ENCODE assay signal across 1 cellular context in the genomic region with DNA sequence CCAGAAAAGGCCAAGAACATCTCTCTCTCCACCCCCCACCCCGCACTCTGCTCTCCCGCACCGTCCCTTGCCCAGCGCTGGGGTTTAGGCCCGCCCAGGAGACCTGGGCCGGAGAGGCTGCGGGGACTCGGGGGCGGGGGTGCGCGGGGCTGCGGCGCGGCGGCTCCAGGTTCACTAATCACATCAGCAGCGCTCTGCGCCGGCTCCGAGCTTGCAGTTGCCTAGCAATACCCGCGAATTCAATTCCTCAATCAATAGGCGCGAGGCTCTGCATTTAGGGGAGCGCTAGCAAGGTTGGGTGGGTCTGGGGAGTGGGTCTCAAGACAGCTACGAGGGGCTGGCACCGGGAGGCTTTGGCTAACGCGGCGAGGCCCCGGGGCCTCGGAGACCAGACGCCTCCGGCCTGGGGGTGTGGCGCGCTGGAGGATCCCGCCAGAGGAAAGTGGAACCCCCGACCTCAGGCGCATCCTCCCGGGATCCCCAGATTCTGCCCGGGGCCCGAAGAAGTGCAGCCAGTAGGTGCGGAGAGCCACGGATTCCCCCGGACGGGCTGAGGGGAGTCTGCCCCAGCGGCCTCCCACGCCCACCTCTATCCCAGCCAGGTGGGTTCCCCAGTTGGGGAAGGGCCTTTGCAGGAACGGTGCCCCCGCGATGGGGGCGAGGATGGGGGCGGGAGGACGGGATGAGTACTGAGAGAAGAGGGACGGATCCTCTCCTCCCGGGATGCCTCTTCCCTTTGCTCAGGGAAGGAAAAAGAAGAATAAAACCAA.
TF ChIP-seq lines count a peak whose summit lies in the region.

No MANE protein-coding gene starts in this region.

TF ChIP-seq in HepG2, 621 proteins besides CTCF, POLR2A, EP300 and RAD21 (continued from another document):
- no peak for TF ChIP-seq ZFAT (CRISPR knock-in tag; conservative IDR thresholded peaks at IDR 0.05)
- no peak for TF ChIP-seq ZNF687 (CRISPR knock-in tag; IDR thresholded peaks at IDR 0.05)
- TF ChIP-seq, protein P1, sequence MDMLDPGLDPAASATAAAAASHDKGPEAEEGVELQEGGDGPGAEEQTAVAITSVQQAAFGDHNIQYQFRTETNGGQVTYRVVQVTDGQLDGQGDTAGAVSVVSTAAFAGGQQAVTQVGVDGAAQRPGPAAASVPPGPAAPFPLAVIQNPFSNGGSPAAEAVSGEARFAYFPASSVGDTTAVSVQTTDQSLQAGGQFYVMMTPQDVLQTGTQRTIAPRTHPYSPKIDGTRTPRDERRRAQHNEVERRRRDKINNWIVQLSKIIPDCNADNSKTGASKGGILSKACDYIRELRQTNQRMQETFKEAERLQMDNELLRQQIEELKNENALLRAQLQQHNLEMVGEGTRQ (IDR thresholded peaks at IDR 0.05; ENCODE audit: low read depth, low read length) = no peak
- TF ChIP-seq, protein P1 (CRISPR knock-in tag; IDR thresholded peaks at IDR 0.05; ENCODE audit: borderline replicate concordance) = no peak; the same call in 1 of the 2 replicates
- no peak for TF ChIP-seq ZNF343 (CRISPR knock-in tag; IDR thresholded peaks at IDR 0.05)
- TF ChIP-seq ZNF775 (CRISPR knock-in tag; IDR thresholded peaks at IDR 0.05; ENCODE audit: borderline replicate concordance) = no peak
- no peak for TF ChIP-seq ZNF761 (CRISPR knock-in tag; conservative IDR thresholded peaks at IDR 0.05)
- TF ChIP-seq HOXD1 (CRISPR knock-in tag; IDR thresholded peaks at IDR 0.05) = 0 out of 2 replicates have a peak, but pooled peaks have one; percentile 40
- no peak for TF ChIP-seq MEIS2 (CRISPR knock-in tag; IDR thresholded peaks at IDR 0.05)
- TF ChIP-seq, protein P2, sequence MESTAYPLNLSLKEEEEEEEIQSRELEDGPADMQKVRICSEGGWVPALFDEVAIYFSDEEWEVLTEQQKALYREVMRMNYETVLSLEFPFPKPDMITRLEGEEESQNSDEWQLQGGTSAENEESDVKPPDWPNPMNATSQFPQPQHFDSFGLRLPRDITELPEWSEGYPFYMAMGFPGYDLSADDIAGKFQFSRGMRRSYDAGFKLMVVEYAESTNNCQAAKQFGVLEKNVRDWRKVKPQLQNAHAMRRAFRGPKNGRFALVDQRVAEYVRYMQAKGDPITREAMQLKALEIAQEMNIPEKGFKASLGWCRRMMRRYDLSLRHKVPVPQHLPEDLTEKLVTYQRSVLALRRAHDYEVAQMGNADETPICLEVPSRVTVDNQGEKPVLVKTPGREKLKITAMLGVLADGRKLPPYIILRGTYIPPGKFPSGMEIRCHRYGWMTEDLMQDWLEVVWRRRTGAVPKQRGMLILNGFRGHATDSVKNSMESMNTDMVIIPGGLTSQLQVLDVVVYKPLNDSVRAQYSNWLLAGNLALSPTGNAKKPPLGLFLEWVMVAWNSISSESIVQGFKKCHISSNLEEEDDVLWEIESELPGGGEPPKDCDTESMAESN (CRISPR knock-in tag; conservative IDR thresholded peaks at IDR 0.05) = 0 out of 2 replicates have a peak, but pooled peaks have one; percentile 30
- TF ChIP-seq ZNF33A (CRISPR knock-in tag; IDR thresholded peaks at IDR 0.05; ENCODE audit: borderline replicate concordance) = no peak
- no peak for TF ChIP-seq PHB2 (IDR thresholded peaks at IDR 0.05; ENCODE audit: partially characterized antibody)
- TF ChIP-seq PHF20 (CRISPR knock-in tag; IDR thresholded peaks at IDR 0.05) = no peak
- no peak for TF ChIP-seq KDM6A (CRISPR knock-in tag; IDR thresholded peaks at IDR 0.05; ENCODE audit: low read depth)
- TF ChIP-seq, protein P3, sequence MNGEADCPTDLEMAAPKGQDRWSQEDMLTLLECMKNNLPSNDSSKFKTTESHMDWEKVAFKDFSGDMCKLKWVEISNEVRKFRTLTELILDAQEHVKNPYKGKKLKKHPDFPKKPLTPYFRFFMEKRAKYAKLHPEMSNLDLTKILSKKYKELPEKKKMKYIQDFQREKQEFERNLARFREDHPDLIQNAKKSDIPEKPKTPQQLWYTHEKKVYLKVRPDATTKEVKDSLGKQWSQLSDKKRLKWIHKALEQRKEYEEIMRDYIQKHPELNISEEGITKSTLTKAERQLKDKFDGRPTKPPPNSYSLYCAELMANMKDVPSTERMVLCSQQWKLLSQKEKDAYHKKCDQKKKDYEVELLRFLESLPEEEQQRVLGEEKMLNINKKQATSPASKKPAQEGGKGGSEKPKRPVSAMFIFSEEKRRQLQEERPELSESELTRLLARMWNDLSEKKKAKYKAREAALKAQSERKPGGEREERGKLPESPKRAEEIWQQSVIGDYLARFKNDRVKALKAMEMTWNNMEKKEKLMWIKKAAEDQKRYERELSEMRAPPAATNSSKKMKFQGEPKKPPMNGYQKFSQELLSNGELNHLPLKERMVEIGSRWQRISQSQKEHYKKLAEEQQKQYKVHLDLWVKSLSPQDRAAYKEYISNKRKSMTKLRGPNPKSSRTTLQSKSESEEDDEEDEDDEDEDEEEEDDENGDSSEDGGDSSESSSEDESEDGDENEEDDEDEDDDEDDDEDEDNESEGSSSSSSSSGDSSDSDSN (CRISPR knock-in tag; IDR thresholded peaks at IDR 0.05) = no peak; the same call in 1 of the 2 replicates
- no peak for TF ChIP-seq ZNF614 (CRISPR knock-in tag; IDR thresholded peaks at IDR 0.05; ENCODE audit: borderline replicate concordance)
- TF ChIP-seq, protein P4, sequence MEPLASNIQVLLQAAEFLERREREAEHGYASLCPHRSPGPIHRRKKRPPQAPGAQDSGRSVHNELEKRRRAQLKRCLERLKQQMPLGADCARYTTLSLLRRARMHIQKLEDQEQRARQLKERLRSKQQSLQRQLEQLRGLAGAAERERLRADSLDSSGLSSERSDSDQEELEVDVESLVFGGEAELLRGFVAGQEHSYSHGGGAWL (CRISPR knock-in tag; IDR thresholded peaks at IDR 0.05) = no peak
- TF ChIP-seq TFDP2 (CRISPR knock-in tag; IDR thresholded peaks at IDR 0.05) = 0 out of 2 replicates have a peak, but pooled peaks have one; percentile 18
- TF ChIP-seq POLR2AphosphoS5 (IDR thresholded peaks at IDR 0.05; ENCODE audit: low read depth, low read length) = no peak
- no peak for TF ChIP-seq CC2D1A (CRISPR knock-in tag; IDR thresholded peaks at IDR 0.05)
- TF ChIP-seq POLR2AphosphoS2 (IDR thresholded peaks at IDR 0.05; ENCODE audit: low read depth, low read length) = no peak
- no peak for TF ChIP-seq ZSCAN22 (CRISPR knock-in tag; IDR thresholded peaks at IDR 0.05)
- no peak for TF ChIP-seq ZNF605 (CRISPR knock-in tag; IDR thresholded peaks at IDR 0.05)
- no peak for TF ChIP-seq E2F2 (CRISPR knock-in tag; IDR thresholded peaks at IDR 0.05; ENCODE audit: borderline replicate concordance)
- no peak for TF ChIP-seq RCOR2 (CRISPR knock-in tag; IDR thresholded peaks at IDR 0.05)
- no peak for TF ChIP-seq ZNF207 (IDR thresholded peaks at IDR 0.05; ENCODE audit: borderline replicate concordance)
- no peak for TF ChIP-seq NR2F1 (CRISPR knock-in tag; IDR thresholded peaks at IDR 0.05)
- no peak for TF ChIP-seq KAT7 (CRISPR knock-in tag; IDR thresholded peaks at IDR 0.05; ENCODE audit: borderline replicate concordance)
- TF ChIP-seq, protein P5, sequence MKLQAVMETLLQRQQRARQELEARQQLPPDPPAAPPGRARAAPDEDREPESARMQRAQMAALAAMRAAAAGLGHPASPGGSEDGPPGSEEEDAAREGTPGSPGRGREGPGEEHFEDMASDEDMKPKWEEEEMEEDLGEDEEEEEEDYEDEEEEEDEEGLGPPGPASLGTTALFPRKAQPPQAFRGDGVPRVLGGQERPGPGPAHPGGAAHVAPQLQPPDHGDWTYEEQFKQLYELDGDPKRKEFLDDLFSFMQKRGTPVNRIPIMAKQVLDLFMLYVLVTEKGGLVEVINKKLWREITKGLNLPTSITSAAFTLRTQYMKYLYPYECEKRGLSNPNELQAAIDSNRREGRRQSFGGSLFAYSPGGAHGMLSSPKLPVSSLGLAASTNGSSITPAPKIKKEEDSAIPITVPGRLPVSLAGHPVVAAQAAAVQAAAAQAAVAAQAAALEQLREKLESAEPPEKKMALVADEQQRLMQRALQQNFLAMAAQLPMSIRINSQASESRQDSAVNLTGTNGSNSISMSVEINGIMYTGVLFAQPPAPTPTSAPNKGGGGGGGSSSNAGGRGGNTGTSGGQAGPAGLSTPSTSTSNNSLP (IDR thresholded peaks at IDR 0.05; ENCODE audit: low read depth, low read length) = no peak
